In genomic region chr4:56544573-56545131, GRCh38 we compare ENCODE assay signal across 8 cellular contexts. TPM values are rescaled to one million over a fixed set of nuclear protein-coding genes. Genes with fewer than 3 reads are reported as not detected.
A peak's percentile ranks its signal among the peaks of the same experiment; 100 is the strongest.
DNase-seq lines count a peak whose midpoint lies in the region; ATAC-seq and TF ChIP-seq lines count a peak whose summit lies in the region.

No MANE protein-coding gene starts in this region.

- H3K9ac ChIP-seq in neural progenitor cell = no peak overlapping the region

- no peaks in the 10 kb centered on the region for H4K20me1 ChIP-seq in neural progenitor cell (ENCODE audit: low read depth)

- H3K4me3 Mint-ChIP-seq in neural progenitor cell = peak overlapping the region; percentile 78

- H3K4me1 Mint-ChIP-seq in neural progenitor cell = peaks cover 2% of the 10 kb centered on the region

- TF ChIP-seq EP300 in stomach (IDR thresholded peaks at IDR 0.05) = no peak

- H3K27me3 Mint-ChIP-seq in neural progenitor cell (ENCODE audit: insufficient read depth, low read depth) = no peaks in the 10 kb centered on the region

- in situ Hi-C loops in KBM-7 (cut with MboI; ENCODE audit: low pct_unique_long_range_greater_than_20kb, low sequenced_read_pairs) = no loop called here

- WGBS in stomach, 5 donors = 1 to 4% (median 2%) methylated on average over 31 to 33 of the region's 33 CpGs

- H3K36me3 ChIP-seq in neural progenitor cell (no peaks in the 10 kb centered on the region), stomach (no peaks in the 10 kb centered on the region)

- H3F3A ChIP-seq in neural progenitor cell (ENCODE audit: low read depth) = no peaks in the 10 kb centered on the region

- no peaks in the 10 kb centered on the region for H3K36me3 Mint-ChIP-seq in neural progenitor cell

- peak overlapping the region; percentile 72 for H3K4me2 ChIP-seq in neural progenitor cell

- DNase-seq in DMS53 (lab: John Stamatoyannopoulos, UW) = peak; percentile 91
- peak; percentile 85 for DNase-seq in KBM-7
- peak; percentile 78 for DNase-seq in RWPE1 (ENCODE audit: low spot score)
- peak; percentile 61 for DNase-seq in activated gamma-delta T cell (lab: John Stamatoyannopoulos, UW)
- DNase-seq in fibroblast of villous mesenchyme (ENCODE audit: low read depth) = peak; percentile 82
- DNase-seq in neural progenitor cell (ENCODE audit: low spot score) = peak; percentile 91
- peak; percentile 90 for DNase-seq in stomach

- ATAC-seq in GM21723 (IDR thresholded peaks at IDR 0.05; ENCODE audit: unreplicated experiment) = peak; percentile 98

- H3K27me3 ChIP-seq in neural progenitor cell (peaks cover 24% of the 10 kb centered on the region), stomach (peaks cover 0 to 8% (median 0%) of the 10 kb centered on the region in 3 donors)

- H3K9me3 ChIP-seq in neural progenitor cell (ENCODE audit: low read depth) (no peaks in the 10 kb centered on the region), stomach (no peaks in the 10 kb centered on the region)

- peak overlapping the region; percentile 55 for H3K4me3 ChIP-seq in fibroblast of villous mesenchyme (ENCODE audit: low read depth, low read length)
- peak overlapping the region; percentile 40 for H3K4me3 ChIP-seq in neural progenitor cell
- H3K4me3 ChIP-seq in stomach = peak overlapping the region; percentile 32 to 41 (median 39)

- CTCF ChIA-PET in RWPE1 (lab: Yijun Ruan, JAX) = interaction anchor here (0.5 to 2.1 kb wide), 13 partner anchors 9 to 469 kb away, joined by 3 to 7 read pairs (median 4); a partner anchor contains a TSS

- intact Hi-C loops in stomach (cut with DNase I; ENCODE audit: low total_unique reads) = no loop called here

- no peaks in the 10 kb centered on the region for H3K4me1 ChIP-seq in neural progenitor cell
- H3K4me1 ChIP-seq in stomach = peaks cover 4 to 12% (median 7%) of the 10 kb centered on the region in 4 donors

- H3K79me2 ChIP-seq in neural progenitor cell (ENCODE audit: low read depth) = no peaks in the 10 kb centered on the region

- POLR2A ChIA-PET in RWPE1 (lab: Yijun Ruan, JAX; ENCODE audit: low non-redundant PET) = no interaction called here

- peak overlapping the region; percentile 95 for H2AFZ ChIP-seq in neural progenitor cell (replicated peaks)

- TF ChIP-seq CTCF in RWPE1 (conservative IDR thresholded peaks at IDR 0.05; ENCODE audit: low read depth) = peak; percentile 99
- peak; percentile 96 for TF ChIP-seq CTCF in fibroblast of villous mesenchyme (IDR thresholded peaks at IDR 0.05; ENCODE audit: insufficient read depth, low read depth, low read length)
- peak; percentile 99 for TF ChIP-seq CTCF in neural progenitor cell (IDR thresholded peaks at IDR 0.05)
- TF ChIP-seq CTCF in stomach (IDR thresholded peaks at IDR 0.05) = peak in 6 of 7 experiments; percentile 65 to 98 (median 94)

- H3K9me3 Mint-ChIP-seq in neural progenitor cell = no peaks in the 10 kb centered on the region

- no peak overlapping the region for H3K27ac Mint-ChIP-seq in neural progenitor cell

- TF ChIP-seq POLR2A in stomach (IDR thresholded peaks at IDR 0.05) = no peak

- H3K27ac ChIP-seq in RWPE1 (peak overlapping the region; percentile 52), neural progenitor cell (no peak overlapping the region), stomach (peak overlapping the region in 1 of 5 donors; percentile 44)

RNA-seq across cellular contexts. Expression of gene ARL9, which starts 39.1 kb away (rescaled TPM):
- 0.32 and 0.43 TPM in 2 replicates for total RNA-seq in fibroblast of villous mesenchyme
- 0.45 and 0.68 TPM in 2 replicates for total RNA-seq in neural progenitor cell (ENCODE audit: low replicate concordance)
- under 1 TPM in 1 of 5 donors, not detected in 4; 0.55 TPM for total RNA-seq in stomach
- polyA plus RNA-seq in stomach = under 1 TPM in 2 of 3 donors, not detected in 1; 0.25 to 0.50 TPM
